In genomic region chr18:1052301-1052700, GRCh38 we compare ENCODE assay signal across 6 cellular contexts.
"Had no signal": no experiment of that assay in that cellular context is flagged by ENCODE, and none has a peak within 500 bp of the region (broad histone marks: within the 10 kb centered on the region; RNA-seq: fewer than 3 reads in every experiment).

No MANE protein-coding gene starts in this region.

- H3K4me3 Mint-ChIP-seq: GM23338, H9, IgD-negative memory B cell had no signal

- H3K27me3 Mint-ChIP-seq: IgD-negative memory B cell had no signal

- ATAC-seq: GM23338, HepG2 had no signal

- DNase-seq: H9, HCEC 1CT, KG1 had no signal

- H3K4me1 Mint-ChIP-seq: GM23338, IgD-negative memory B cell had no signal

- H3K27ac Mint-ChIP-seq: GM23338, H9, IgD-negative memory B cell had no signal

- H3K36me3 Mint-ChIP-seq: IgD-negative memory B cell had no signal
